In the genomic region with DNA sequence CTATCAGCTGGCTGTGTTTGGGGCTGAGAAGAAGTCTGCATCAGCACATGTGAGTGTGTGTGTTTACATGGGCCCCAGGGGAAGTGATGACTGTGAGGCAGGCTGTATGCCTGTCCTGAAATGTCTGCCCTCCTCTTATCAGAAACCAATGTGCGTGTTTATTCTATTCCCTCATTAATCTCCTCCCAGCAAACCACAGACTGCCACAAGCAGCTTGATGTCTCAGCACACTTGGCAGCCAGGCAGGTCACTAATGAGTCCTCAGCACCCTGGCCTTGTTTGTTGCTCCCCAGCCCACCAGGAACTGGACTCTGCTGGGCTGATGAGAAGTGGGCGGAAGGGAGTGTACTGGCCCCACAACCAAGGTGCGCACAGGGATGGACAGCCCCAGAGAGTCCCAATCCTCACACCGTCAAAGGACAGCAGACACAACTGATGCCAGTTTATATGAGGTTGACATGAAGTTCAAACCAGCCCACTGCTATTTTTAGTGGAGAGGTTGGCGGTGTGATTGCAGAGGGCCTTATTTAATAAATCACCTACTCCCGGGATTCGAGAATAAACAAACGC, we compare ENCODE assay signal across 1 cellular context.
A peak's percentile ranks its signal among the peaks of the same experiment; 100 is the strongest.
TF ChIP-seq lines count a peak whose summit lies in the region.

No MANE protein-coding gene starts in this region.

TF ChIP-seq in HEK293, 187 proteins besides CTCF, POLR2A, EP300 and RAD21 (continued from another document and continues in another):
- TF ChIP-seq, protein P1, sequence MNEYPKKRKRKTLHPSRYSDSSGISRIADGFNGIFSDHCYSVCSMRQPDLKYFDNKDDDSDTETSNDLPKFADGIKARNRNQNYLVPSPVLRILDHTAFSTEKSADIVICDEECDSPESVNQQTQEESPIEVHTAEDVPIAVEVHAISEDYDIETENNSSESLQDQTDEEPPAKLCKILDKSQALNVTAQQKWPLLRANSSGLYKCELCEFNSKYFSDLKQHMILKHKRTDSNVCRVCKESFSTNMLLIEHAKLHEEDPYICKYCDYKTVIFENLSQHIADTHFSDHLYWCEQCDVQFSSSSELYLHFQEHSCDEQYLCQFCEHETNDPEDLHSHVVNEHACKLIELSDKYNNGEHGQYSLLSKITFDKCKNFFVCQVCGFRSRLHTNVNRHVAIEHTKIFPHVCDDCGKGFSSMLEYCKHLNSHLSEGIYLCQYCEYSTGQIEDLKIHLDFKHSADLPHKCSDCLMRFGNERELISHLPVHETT (tag by site-specific recombination; IDR thresholded peaks at IDR 0.05), result no peak
- TF ChIP-seq ZNF214 (tag by site-specific recombination; IDR thresholded peaks at IDR 0.05; ENCODE audit: borderline replicate concordance), result no peak
- TF ChIP-seq, protein P2, sequence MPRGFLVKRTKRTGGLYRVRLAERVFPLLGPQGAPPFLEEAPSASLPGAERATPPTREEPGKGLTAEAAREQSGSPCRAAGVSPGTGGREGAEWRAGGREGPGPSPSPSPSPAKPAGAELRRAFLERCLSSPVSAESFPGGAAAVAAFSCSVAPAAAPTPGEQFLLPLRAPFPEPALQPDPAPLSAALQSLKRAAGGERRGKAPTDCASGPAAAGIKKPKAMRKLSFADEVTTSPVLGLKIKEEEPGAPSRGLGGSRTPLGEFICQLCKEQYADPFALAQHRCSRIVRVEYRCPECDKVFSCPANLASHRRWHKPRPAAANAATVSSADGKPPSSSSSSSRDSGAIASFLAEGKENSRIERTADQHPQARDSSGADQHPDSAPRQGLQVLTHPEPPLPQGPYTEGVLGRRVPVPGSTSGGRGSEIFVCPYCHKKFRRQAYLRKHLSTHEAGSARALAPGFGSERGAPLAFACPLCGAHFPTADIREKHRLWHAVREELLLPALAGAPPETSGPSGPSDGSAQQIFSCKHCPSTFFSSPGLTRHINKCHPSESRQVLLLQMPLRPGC (tag by site-specific recombination; IDR thresholded peaks at IDR 0.05), result no peak
- TF ChIP-seq ZFP37 (tag by site-specific recombination; IDR thresholded peaks at IDR 0.05), result no peak
- TF ChIP-seq ZFHX2 (tag by site-specific recombination; conservative IDR thresholded peaks at IDR 0.05), result peak; percentile 67
- no peak for TF ChIP-seq ZNF140 (tag by site-specific recombination; IDR thresholded peaks at IDR 0.05)
- TF ChIP-seq, protein P3, sequence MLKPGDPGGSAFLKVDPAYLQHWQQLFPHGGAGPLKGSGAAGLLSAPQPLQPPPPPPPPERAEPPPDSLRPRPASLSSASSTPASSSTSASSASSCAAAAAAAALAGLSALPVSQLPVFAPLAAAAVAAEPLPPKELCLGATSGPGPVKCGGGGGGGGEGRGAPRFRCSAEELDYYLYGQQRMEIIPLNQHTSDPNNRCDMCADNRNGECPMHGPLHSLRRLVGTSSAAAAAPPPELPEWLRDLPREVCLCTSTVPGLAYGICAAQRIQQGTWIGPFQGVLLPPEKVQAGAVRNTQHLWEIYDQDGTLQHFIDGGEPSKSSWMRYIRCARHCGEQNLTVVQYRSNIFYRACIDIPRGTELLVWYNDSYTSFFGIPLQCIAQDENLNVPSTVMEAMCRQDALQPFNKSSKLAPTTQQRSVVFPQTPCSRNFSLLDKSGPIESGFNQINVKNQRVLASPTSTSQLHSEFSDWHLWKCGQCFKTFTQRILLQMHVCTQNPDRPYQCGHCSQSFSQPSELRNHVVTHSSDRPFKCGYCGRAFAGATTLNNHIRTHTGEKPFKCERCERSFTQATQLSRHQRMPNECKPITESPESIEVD (tag by site-specific recombination; IDR thresholded peaks at IDR 0.05), result no peak
- TF ChIP-seq ZNF654 (tag by site-specific recombination; IDR thresholded peaks at IDR 0.05; ENCODE audit: low read depth), result no peak
- 0 out of 2 replicates have a peak, but pooled peaks have one; percentile 32 for TF ChIP-seq IKZF3 (tag by site-specific recombination; IDR thresholded peaks at IDR 0.05)
- TF ChIP-seq, protein P4, sequence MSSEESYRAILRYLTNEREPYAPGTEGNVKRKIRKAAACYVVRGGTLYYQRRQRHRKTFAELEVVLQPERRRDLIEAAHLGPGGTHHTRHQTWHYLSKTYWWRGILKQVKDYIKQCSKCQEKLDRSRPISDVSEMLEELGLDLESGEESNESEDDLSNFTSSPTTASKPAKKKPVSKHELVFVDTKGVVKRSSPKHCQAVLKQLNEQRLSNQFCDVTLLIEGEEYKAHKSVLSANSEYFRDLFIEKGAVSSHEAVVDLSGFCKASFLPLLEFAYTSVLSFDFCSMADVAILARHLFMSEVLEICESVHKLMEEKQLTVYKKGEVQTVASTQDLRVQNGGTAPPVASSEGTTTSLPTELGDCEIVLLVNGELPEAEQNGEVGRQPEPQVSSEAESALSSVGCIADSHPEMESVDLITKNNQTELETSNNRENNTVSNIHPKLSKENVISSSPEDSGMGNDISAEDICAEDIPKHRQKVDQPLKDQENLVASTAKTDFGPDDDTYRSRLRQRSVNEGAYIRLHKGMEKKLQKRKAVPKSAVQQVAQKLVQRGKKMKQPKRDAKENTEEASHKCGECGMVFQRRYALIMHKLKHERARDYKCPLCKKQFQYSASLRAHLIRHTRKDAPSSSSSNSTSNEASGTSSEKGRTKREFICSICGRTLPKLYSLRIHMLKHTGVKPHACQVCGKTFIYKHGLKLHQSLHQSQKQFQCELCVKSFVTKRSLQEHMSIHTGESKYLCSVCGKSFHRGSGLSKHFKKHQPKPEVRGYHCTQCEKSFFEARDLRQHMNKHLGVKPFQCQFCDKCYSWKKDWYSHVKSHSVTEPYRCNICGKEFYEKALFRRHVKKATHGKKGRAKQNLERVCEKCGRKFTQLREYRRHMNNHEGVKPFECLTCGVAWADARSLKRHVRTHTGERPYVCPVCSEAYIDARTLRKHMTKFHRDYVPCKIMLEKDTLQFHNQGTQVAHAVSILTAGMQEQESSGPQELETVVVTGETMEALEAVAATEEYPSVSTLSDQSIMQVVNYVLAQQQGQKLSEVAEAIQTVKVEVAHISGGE (tag by site-specific recombination; conservative IDR thresholded peaks at IDR 0.05; ENCODE audit: low read depth), result no peak
- TF ChIP-seq FEZF1 (tag by site-specific recombination; IDR thresholded peaks at IDR 0.05), result peak; percentile 97
- TF ChIP-seq KLF7 (tag by site-specific recombination; IDR thresholded peaks at IDR 0.05; ENCODE audit: borderline replicate concordance), result no peak
- 0 out of 2 replicates have a peak, but pooled peaks have one; percentile 26 for TF ChIP-seq YY1 (tag by site-specific recombination; IDR thresholded peaks at IDR 0.05)
- TF ChIP-seq ZNF174 (tag by site-specific recombination; IDR thresholded peaks at IDR 0.05), result no peak
- TF ChIP-seq ZNF837 (tag by site-specific recombination; IDR thresholded peaks at IDR 0.05), result no peak
- TF ChIP-seq ZNF768 (tag by site-specific recombination; IDR thresholded peaks at IDR 0.05), result no peak
- TF ChIP-seq ZNF561 (tag by site-specific recombination; IDR thresholded peaks at IDR 0.05; ENCODE audit: borderline replicate concordance), result no peak
- TF ChIP-seq ZNF596 (tag by site-specific recombination; IDR thresholded peaks at IDR 0.05), result no peak
- no peak for TF ChIP-seq ZNF404 (tag by site-specific recombination; IDR thresholded peaks at IDR 0.05)
- TF ChIP-seq ZNF146 (tag by site-specific recombination; IDR thresholded peaks at IDR 0.05), result no peak
- TF ChIP-seq ZEB2 (tag by site-specific recombination; IDR thresholded peaks at IDR 0.05), result 0 out of 2 replicates have a peak, but pooled peaks have one; percentile 41
- no peak for TF ChIP-seq SCRT2 (tag by site-specific recombination; IDR thresholded peaks at IDR 0.05)
- TF ChIP-seq ZNF37A (tag by site-specific recombination; IDR thresholded peaks at IDR 0.05), result no peak
- TF ChIP-seq SP7 (tag by site-specific recombination; IDR thresholded peaks at IDR 0.05), result peak; percentile 79
- TF ChIP-seq ZBTB21 (tag by site-specific recombination; IDR thresholded peaks at IDR 0.05), result 0 out of 2 replicates have a peak, but pooled peaks have one; percentile 20
- TF ChIP-seq ZNF311 (tag by site-specific recombination; IDR thresholded peaks at IDR 0.05; ENCODE audit: borderline replicate concordance), result no peak
- no peak for TF ChIP-seq ZSCAN30 (tag by site-specific recombination; IDR thresholded peaks at IDR 0.05)
- no peak for TF ChIP-seq ZNF530 (tag by site-specific recombination; IDR thresholded peaks at IDR 0.05; ENCODE audit: low read depth)
- TF ChIP-seq ZFP69B (tag by site-specific recombination; IDR thresholded peaks at IDR 0.05), result peak; percentile 65; the same call in 1 of the 2 replicates
- no peak for TF ChIP-seq ZNF416 (tag by site-specific recombination; IDR thresholded peaks at IDR 0.05)
- no peak for TF ChIP-seq ZNF785 (tag by site-specific recombination; IDR thresholded peaks at IDR 0.05)
- TF ChIP-seq, protein P5, sequence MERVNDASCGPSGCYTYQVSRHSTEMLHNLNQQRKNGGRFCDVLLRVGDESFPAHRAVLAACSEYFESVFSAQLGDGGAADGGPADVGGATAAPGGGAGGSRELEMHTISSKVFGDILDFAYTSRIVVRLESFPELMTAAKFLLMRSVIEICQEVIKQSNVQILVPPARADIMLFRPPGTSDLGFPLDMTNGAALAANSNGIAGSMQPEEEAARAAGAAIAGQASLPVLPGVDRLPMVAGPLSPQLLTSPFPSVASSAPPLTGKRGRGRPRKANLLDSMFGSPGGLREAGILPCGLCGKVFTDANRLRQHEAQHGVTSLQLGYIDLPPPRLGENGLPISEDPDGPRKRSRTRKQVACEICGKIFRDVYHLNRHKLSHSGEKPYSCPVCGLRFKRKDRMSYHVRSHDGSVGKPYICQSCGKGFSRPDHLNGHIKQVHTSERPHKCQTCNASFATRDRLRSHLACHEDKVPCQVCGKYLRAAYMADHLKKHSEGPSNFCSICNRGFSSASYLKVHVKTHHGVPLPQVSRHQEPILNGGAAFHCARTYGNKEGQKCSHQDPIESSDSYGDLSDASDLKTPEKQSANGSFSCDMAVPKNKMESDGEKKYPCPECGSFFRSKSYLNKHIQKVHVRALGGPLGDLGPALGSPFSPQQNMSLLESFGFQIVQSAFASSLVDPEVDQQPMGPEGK (tag by site-specific recombination; IDR thresholded peaks at IDR 0.05), result no peak
- TF ChIP-seq GLIS1 (tag by site-specific recombination; IDR thresholded peaks at IDR 0.05), result peak; percentile 56; the same call in 1 of the 2 replicates
- TF ChIP-seq, protein P6, sequence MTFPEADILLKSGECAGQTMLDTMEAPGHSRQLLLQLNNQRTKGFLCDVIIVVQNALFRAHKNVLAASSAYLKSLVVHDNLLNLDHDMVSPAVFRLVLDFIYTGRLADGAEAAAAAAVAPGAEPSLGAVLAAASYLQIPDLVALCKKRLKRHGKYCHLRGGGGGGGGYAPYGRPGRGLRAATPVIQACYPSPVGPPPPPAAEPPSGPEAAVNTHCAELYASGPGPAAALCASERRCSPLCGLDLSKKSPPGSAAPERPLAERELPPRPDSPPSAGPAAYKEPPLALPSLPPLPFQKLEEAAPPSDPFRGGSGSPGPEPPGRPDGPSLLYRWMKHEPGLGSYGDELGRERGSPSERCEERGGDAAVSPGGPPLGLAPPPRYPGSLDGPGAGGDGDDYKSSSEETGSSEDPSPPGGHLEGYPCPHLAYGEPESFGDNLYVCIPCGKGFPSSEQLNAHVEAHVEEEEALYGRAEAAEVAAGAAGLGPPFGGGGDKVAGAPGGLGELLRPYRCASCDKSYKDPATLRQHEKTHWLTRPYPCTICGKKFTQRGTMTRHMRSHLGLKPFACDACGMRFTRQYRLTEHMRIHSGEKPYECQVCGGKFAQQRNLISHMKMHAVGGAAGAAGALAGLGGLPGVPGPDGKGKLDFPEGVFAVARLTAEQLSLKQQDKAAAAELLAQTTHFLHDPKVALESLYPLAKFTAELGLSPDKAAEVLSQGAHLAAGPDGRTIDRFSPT (tag by site-specific recombination; IDR thresholded peaks at IDR 0.05), result no peak
- TF ChIP-seq ZBTB17 (tag by site-specific recombination; IDR thresholded peaks at IDR 0.05), result no peak
- no peak for TF ChIP-seq ZNF529 (tag by site-specific recombination; IDR thresholded peaks at IDR 0.05; ENCODE audit: insufficient replicate concordance)
- TF ChIP-seq, protein P7, sequence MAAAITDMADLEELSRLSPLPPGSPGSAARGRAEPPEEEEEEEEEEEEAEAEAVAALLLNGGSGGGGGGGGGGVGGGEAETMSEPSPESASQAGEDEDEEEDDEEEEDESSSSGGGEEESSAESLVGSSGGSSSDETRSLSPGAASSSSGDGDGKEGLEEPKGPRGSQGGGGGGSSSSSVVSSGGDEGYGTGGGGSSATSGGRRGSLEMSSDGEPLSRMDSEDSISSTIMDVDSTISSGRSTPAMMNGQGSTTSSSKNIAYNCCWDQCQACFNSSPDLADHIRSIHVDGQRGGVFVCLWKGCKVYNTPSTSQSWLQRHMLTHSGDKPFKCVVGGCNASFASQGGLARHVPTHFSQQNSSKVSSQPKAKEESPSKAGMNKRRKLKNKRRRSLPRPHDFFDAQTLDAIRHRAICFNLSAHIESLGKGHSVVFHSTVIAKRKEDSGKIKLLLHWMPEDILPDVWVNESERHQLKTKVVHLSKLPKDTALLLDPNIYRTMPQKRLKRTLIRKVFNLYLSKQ (tag by site-specific recombination; IDR thresholded peaks at IDR 0.05; ENCODE audit: borderline replicate concordance), result no peak
- no peak for TF ChIP-seq ZNF157 (tag by site-specific recombination; IDR thresholded peaks at IDR 0.05)
- TF ChIP-seq, protein P8, sequence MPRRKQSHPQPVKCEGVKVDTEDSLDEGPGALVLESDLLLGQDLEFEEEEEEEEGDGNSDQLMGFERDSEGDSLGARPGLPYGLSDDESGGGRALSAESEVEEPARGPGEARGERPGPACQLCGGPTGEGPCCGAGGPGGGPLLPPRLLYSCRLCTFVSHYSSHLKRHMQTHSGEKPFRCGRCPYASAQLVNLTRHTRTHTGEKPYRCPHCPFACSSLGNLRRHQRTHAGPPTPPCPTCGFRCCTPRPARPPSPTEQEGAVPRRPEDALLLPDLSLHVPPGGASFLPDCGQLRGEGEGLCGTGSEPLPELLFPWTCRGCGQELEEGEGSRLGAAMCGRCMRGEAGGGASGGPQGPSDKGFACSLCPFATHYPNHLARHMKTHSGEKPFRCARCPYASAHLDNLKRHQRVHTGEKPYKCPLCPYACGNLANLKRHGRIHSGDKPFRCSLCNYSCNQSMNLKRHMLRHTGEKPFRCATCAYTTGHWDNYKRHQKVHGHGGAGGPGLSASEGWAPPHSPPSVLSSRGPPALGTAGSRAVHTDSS (tag by site-specific recombination; IDR thresholded peaks at IDR 0.05), result 0 out of 2 replicates have a peak, but pooled peaks have one; percentile 50
- no peak for TF ChIP-seq ZNF239 (tag by site-specific recombination; IDR thresholded peaks at IDR 0.05)
- peak; percentile 95 for TF ChIP-seq ZIC2 (tag by site-specific recombination; IDR thresholded peaks at IDR 0.05)
- TF ChIP-seq ZNF10 (tag by site-specific recombination; IDR thresholded peaks at IDR 0.05), result no peak
- TF ChIP-seq ZBTB8A (tag by site-specific recombination; IDR thresholded peaks at IDR 0.05), result peak; percentile 50
- peak; percentile 49; the same call in 1 of the 2 replicates for TF ChIP-seq ZXDB (tag by site-specific recombination; IDR thresholded peaks at IDR 0.05)
- 0 out of 2 replicates have a peak, but pooled peaks have one; percentile 10 for TF ChIP-seq ZNF423 (tag by site-specific recombination; IDR thresholded peaks at IDR 0.05)
- no peak for TF ChIP-seq ZNF76 (tag by site-specific recombination; IDR thresholded peaks at IDR 0.05; ENCODE audit: borderline replicate concordance, low read depth)
- no peak for TF ChIP-seq KLF8 (tag by site-specific recombination; IDR thresholded peaks at IDR 0.05)
- no peak for TF ChIP-seq ZSCAN23 (tag by site-specific recombination; IDR thresholded peaks at IDR 0.05)
- no peak for TF ChIP-seq ZSCAN16 (tag by site-specific recombination; IDR thresholded peaks at IDR 0.05)
- TF ChIP-seq ZNF132 (tag by site-specific recombination; IDR thresholded peaks at IDR 0.05; ENCODE audit: borderline replicate concordance), result no peak
